1 cellular context compared by ENCODE assay signal in the genomic region with DNA sequence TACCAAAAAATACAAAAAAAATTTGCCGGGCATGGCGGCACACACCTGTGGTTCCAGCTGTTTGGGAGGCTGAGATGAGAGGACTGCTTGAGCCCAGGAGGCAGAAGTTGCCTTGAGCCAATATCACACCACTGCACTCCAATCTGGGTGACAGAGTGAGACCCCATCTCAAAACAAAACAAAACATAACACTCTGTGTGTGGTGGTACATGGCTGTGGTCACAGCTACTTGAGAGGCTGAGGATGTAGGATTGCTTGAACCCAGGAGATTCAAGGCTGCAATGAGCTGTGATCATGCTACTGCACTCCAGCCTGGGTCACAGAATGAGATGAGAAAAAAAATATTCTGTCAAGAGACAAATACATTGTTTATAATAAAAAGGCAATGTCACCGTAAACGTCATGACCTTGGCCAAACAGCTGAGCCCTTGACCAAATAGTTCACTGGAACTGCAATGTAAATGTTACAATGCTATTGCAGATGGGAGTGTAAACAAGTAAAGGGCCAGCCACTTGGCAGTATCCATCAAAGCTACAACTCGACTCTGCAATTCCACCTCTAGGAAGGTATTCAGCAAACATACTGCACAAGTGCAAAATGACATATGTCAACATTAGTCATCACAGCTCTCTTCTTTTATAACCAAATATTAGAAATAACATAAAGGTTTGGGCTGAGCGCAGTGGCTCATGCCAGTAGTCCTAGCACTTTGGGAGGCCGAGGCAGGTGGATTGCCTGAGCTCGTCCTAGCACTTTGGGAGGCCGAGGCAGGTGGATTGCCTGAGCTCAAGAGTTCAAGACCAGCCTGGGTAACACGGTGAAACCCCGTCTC.
TF ChIP-seq lines count a peak whose summit lies in the region.

No MANE protein-coding gene starts in this region.

TF ChIP-seq in HepG2, 621 proteins besides CTCF, POLR2A, EP300 and RAD21 (continued from another document and continues in another):
- TF ChIP-seq, protein P1, sequence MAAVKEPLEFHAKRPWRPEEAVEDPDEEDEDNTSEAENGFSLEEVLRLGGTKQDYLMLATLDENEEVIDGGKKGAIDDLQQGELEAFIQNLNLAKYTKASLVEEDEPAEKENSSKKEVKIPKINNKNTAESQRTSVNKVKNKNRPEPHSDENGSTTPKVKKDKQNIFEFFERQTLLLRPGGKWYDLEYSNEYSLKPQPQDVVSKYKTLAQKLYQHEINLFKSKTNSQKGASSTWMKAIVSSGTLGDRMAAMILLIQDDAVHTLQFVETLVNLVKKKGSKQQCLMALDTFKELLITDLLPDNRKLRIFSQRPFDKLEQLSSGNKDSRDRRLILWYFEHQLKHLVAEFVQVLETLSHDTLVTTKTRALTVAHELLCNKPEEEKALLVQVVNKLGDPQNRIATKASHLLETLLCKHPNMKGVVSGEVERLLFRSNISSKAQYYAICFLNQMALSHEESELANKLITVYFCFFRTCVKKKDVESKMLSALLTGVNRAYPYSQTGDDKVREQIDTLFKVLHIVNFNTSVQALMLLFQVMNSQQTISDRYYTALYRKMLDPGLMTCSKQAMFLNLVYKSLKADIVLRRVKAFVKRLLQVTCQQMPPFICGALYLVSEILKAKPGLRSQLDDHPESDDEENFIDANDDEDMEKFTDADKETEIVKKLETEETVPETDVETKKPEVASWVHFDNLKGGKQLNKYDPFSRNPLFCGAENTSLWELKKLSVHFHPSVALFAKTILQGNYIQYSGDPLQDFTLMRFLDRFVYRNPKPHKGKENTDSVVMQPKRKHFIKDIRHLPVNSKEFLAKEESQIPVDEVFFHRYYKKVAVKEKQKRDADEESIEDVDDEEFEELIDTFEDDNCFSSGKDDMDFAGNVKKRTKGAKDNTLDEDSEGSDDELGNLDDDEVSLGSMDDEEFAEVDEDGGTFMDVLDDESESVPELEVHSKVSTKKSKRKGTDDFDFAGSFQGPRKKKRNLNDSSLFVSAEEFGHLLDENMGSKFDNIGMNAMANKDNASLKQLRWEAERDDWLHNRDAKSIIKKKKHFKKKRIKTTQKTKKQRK (IDR thresholded peaks at IDR 0.05; ENCODE audit: low read length) = no peak
- TF ChIP-seq EEA1 (CRISPR knock-in tag; IDR thresholded peaks at IDR 0.05; ENCODE audit: borderline replicate concordance) (no peak), TCF7L2 (IDR thresholded peaks at IDR 0.05; ENCODE audit: low read depth, low read length) (no peak), ZNF496 (CRISPR knock-in tag; IDR thresholded peaks at IDR 0.05; ENCODE audit: insufficient replicate concordance) (no peak), RBM39 (IDR thresholded peaks at IDR 0.05; ENCODE audit: low read depth, low read length, poor library complexity, severe bottlenecking) (no peak), HNRNPL (IDR thresholded peaks at IDR 0.05; ENCODE audit: low read depth, low read length) (no peak), AKAP8 (CRISPR knock-in tag; IDR thresholded peaks at IDR 0.05) (peak; percentile 4; the same call in 1 of the 2 replicates), JDP2 (CRISPR knock-in tag; IDR thresholded peaks at IDR 0.05; ENCODE audit: borderline replicate concordance) (no peak; the same call in 1 of the 2 replicates), SOX5 (CRISPR knock-in tag; IDR thresholded peaks at IDR 0.05; ENCODE audit: borderline replicate concordance) (peak; percentile 99), TRIM24 (CRISPR knock-in tag; IDR thresholded peaks at IDR 0.05) (no peak), RFXAP (CRISPR knock-in tag; IDR thresholded peaks at IDR 0.05; ENCODE audit: borderline replicate concordance) (no peak), ZNF441 (CRISPR knock-in tag; IDR thresholded peaks at IDR 0.05; ENCODE audit: borderline replicate concordance) (peak; percentile 83), MAZ (IDR thresholded peaks at IDR 0.05; ENCODE audit: borderline replicate concordance, low read depth, low read length) (no peak), MAZ (CRISPR knock-in tag; IDR thresholded peaks at IDR 0.05; ENCODE audit: low read depth) (peak; percentile 67; the same call in 1 of the 2 replicates), MEIS1 (CRISPR knock-in tag; IDR thresholded peaks at IDR 0.05; ENCODE audit: borderline replicate concordance) (peak; percentile 98), ADNP (CRISPR knock-in tag; IDR thresholded peaks at IDR 0.05) (no peak), KDM2A (CRISPR knock-in tag; IDR thresholded peaks at IDR 0.05; ENCODE audit: borderline replicate concordance, low read depth) (peak; percentile 49; the same call in 1 of the 2 replicates), SMARCE1 (IDR thresholded peaks at IDR 0.05; ENCODE audit: borderline replicate concordance) (no peak), ZNF678 (CRISPR knock-in tag; IDR thresholded peaks at IDR 0.05) (no peak), ZNF720 (CRISPR knock-in tag; IDR thresholded peaks at IDR 0.05) (no peak), ZNF446 (CRISPR knock-in tag; IDR thresholded peaks at IDR 0.05) (no peak), ZC3H4 (CRISPR knock-in tag; IDR thresholded peaks at IDR 0.05; ENCODE audit: borderline replicate concordance) (no peak), ZNF614 (CRISPR knock-in tag; IDR thresholded peaks at IDR 0.05; ENCODE audit: borderline replicate concordance) (peak; percentile 99), YEATS2 (CRISPR knock-in tag; IDR thresholded peaks at IDR 0.05; ENCODE audit: borderline replicate concordance) (peak; percentile 86; the same call in 1 of the 2 replicates), ZNF768 (CRISPR knock-in tag; IDR thresholded peaks at IDR 0.05) (no peak), SOX6 (IDR thresholded peaks at IDR 0.05) (no peak), SOX6 (CRISPR knock-in tag; IDR thresholded peaks at IDR 0.05) (peak; percentile 99), SNRNP70 (IDR thresholded peaks at IDR 0.05; ENCODE audit: low read depth, low read length) (no peak), KLF9 (CRISPR knock-in tag; IDR thresholded peaks at IDR 0.05; ENCODE audit: low read depth) (peak; percentile 81; the same call in 1 of the 2 replicates), ZNF124 (CRISPR knock-in tag; IDR thresholded peaks at IDR 0.05) (peak; percentile 37; the same call in 1 of the 2 replicates), TGIF2 (CRISPR knock-in tag; IDR thresholded peaks at IDR 0.05) (peak; percentile 99), HDAC6 (IDR thresholded peaks at IDR 0.05; ENCODE audit: low read depth, low read length) (no peak), SETDB1 (CRISPR knock-in tag; IDR thresholded peaks at IDR 0.05; ENCODE audit: borderline replicate concordance) (no peak), ZFP90 (CRISPR knock-in tag; IDR thresholded peaks at IDR 0.05; ENCODE audit: borderline replicate concordance) (no peak; the same call in none of the 2 replicates), CHD4 (IDR thresholded peaks at IDR 0.05; ENCODE audit: borderline replicate concordance, low read length) (peak; percentile 81; the same call in 1 of the 2 replicates), HNF4G (IDR thresholded peaks at IDR 0.05; ENCODE audit: borderline replicate concordance, low read depth, low read length) (no peak), HNF4G (CRISPR knock-in tag; IDR thresholded peaks at IDR 0.05; ENCODE audit: borderline replicate concordance, low read depth) (peak; percentile 75; the same call in 1 of the 2 replicates), ARNT2 (CRISPR knock-in tag; IDR thresholded peaks at IDR 0.05; ENCODE audit: low read depth) (peak; percentile 63; the same call in 1 of the 2 replicates)
- TF ChIP-seq, protein P2, sequence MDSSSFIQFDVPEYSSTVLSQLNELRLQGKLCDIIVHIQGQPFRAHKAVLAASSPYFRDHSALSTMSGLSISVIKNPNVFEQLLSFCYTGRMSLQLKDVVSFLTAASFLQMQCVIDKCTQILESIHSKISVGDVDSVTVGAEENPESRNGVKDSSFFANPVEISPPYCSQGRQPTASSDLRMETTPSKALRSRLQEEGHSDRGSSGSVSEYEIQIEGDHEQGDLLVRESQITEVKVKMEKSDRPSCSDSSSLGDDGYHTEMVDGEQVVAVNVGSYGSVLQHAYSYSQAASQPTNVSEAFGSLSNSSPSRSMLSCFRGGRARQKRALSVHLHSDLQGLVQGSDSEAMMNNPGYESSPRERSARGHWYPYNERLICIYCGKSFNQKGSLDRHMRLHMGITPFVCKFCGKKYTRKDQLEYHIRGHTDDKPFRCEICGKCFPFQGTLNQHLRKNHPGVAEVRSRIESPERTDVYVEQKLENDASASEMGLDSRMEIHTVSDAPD (CRISPR knock-in tag; IDR thresholded peaks at IDR 0.05) = no peak
- TF ChIP-seq, protein P3, sequence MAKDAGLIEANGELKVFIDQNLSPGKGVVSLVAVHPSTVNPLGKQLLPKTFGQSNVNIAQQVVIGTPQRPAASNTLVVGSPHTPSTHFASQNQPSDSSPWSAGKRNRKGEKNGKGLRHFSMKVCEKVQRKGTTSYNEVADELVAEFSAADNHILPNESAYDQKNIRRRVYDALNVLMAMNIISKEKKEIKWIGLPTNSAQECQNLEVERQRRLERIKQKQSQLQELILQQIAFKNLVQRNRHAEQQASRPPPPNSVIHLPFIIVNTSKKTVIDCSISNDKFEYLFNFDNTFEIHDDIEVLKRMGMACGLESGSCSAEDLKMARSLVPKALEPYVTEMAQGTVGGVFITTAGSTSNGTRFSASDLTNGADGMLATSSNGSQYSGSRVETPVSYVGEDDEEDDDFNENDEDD (CRISPR knock-in tag; IDR thresholded peaks at IDR 0.05; ENCODE audit: borderline replicate concordance) = peak; percentile 25; the same call in 1 of the 2 replicates
- TF ChIP-seq, protein P4, sequence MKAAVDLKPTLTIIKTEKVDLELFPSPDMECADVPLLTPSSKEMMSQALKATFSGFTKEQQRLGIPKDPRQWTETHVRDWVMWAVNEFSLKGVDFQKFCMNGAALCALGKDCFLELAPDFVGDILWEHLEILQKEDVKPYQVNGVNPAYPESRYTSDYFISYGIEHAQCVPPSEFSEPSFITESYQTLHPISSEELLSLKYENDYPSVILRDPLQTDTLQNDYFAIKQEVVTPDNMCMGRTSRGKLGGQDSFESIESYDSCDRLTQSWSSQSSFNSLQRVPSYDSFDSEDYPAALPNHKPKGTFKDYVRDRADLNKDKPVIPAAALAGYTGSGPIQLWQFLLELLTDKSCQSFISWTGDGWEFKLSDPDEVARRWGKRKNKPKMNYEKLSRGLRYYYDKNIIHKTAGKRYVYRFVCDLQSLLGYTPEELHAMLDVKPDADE (CRISPR knock-in tag; IDR thresholded peaks at IDR 0.05) = no peak
- TF ChIP-seq, protein P5, sequence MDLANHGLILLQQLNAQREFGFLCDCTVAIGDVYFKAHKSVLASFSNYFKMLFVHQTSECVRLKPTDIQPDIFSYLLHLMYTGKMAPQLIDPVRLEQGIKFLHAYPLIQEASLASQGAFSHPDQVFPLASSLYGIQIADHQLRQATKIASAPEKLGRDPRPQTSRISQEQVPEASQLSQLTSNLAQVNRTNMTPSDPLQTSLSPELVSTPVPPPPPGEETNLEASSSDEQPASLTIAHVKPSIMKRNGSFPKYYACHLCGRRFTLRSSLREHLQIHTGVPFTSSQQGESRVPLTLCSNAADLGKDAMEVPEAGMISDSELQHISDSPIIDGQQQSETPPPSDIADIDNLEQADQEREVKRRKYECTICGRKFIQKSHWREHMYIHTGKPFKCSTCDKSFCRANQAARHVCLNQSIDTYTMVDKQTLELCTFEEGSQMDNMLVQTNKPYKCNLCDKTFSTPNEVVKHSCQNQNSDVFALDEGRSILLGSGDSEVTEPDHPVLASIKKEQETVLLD (CRISPR knock-in tag; IDR thresholded peaks at IDR 0.05; ENCODE audit: low read depth) = peak; percentile 46; the same call in 1 of the 2 replicates
- TF ChIP-seq, protein P6, sequence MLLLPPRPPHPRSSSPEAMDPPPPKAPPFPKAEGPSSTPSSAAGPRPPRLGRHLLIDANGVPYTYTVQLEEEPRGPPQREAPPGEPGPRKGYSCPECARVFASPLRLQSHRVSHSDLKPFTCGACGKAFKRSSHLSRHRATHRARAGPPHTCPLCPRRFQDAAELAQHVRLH (CRISPR knock-in tag; IDR thresholded peaks at IDR 0.05; ENCODE audit: borderline replicate concordance, low read depth) = peak; percentile 96; the same call in 1 of the 2 replicates
- TF ChIP-seq, protein P7, sequence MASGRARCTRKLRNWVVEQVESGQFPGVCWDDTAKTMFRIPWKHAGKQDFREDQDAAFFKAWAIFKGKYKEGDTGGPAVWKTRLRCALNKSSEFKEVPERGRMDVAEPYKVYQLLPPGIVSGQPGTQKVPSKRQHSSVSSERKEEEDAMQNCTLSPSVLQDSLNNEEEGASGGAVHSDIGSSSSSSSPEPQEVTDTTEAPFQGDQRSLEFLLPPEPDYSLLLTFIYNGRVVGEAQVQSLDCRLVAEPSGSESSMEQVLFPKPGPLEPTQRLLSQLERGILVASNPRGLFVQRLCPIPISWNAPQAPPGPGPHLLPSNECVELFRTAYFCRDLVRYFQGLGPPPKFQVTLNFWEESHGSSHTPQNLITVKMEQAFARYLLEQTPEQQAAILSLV (CRISPR knock-in tag; IDR thresholded peaks at IDR 0.05; ENCODE audit: borderline replicate concordance) = no peak; the same call in 1 of the 2 replicates
- TF ChIP-seq, protein P8, sequence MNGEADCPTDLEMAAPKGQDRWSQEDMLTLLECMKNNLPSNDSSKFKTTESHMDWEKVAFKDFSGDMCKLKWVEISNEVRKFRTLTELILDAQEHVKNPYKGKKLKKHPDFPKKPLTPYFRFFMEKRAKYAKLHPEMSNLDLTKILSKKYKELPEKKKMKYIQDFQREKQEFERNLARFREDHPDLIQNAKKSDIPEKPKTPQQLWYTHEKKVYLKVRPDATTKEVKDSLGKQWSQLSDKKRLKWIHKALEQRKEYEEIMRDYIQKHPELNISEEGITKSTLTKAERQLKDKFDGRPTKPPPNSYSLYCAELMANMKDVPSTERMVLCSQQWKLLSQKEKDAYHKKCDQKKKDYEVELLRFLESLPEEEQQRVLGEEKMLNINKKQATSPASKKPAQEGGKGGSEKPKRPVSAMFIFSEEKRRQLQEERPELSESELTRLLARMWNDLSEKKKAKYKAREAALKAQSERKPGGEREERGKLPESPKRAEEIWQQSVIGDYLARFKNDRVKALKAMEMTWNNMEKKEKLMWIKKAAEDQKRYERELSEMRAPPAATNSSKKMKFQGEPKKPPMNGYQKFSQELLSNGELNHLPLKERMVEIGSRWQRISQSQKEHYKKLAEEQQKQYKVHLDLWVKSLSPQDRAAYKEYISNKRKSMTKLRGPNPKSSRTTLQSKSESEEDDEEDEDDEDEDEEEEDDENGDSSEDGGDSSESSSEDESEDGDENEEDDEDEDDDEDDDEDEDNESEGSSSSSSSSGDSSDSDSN (CRISPR knock-in tag; IDR thresholded peaks at IDR 0.05) = peak; percentile 67
- TF ChIP-seq, protein P9, sequence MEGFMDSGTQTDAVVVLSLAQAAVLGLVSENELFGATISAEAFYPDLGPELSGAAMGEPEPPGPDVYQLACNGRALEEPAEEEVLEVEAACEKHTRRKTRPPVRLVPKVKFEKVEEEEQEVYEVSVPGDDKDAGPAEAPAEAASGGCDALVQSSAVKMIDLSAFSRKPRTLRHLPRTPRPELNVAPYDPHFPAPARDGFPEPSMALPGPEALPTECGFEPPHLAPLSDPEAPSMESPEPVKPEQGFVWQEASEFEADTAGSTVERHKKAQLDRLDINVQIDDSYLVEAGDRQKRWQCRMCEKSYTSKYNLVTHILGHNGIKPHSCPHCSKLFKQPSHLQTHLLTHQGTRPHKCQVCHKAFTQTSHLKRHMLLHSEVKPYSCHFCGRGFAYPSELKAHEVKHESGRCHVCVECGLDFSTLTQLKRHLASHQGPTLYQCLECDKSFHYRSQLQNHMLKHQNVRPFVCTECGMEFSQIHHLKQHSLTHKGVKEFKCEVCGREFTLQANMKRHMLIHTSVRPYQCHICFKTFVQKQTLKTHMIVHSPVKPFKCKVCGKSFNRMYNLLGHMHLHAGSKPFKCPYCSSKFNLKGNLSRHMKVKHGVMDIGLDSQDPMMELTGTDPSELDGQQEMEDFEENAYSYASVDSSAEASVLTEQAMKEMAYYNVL (CRISPR knock-in tag; IDR thresholded peaks at IDR 0.05; ENCODE audit: borderline replicate concordance) = peak; percentile 90; the same call in 1 of the 2 replicates
